Comparison of ENCODE assay signal across 10 cellular contexts in genomic region chr11:121741954-121742361, GRCh38.
A peak's percentile ranks its signal among the peaks of the same experiment; 100 is the strongest.
DNase-seq lines count a peak whose midpoint lies in the region; ATAC-seq and TF ChIP-seq lines count a peak whose summit lies in the region.
"Had no signal": no experiment of that assay in that cellular context is flagged by ENCODE, and none has a peak within 500 bp of the region (broad histone marks: within the 10 kb centered on the region; RNA-seq: fewer than 3 reads in every experiment).

No MANE protein-coding gene starts in this region.

- peaks cover 0 to 4% of the 10 kb centered on the region in 2 donors for H3K9me3 Mint-ChIP-seq in activated naive CD4-positive, alpha-beta T cell treated with anti-CD3 and anti-CD28 coated beads, Interleukin-2, amount 50 U/mL, for 72 hours

- TF ChIP-seq POLR2A in IMR-90 (IDR thresholded peaks at IDR 0.05; ENCODE audit: low read depth, low read length), result no peak

- peak overlapping the region; percentile 1; the same call in 1 of the 2 replicates for H3K18ac ChIP-seq in IMR-90 (ENCODE audit: low read depth, low read length)

- no peak overlapping the region for H3K4me3 ChIP-seq in IMR-90 (ENCODE audit: insufficient read depth, low read depth, low read length)
- H3K4me3 ChIP-seq in subcutaneous abdominal adipose tissue (ENCODE audit: low read depth in 1 of 5, low read length in 5 of 5), result no peak overlapping the region

- H3K36me3 ChIP-seq in IMR-90 (ENCODE audit: control insufficient read depth, insufficient read depth, low read length) (no peaks in the 10 kb centered on the region), subcutaneous abdominal adipose tissue (ENCODE audit: control insufficient read depth in 5 of 5, insufficient read depth in 5 of 5, low read length in 5 of 5) (no peaks in the 10 kb centered on the region)

- intact Hi-C loops in IMR-90 (cut with micrococcal nuclease), result no loop called here

- peak overlapping the region; percentile 57; the same call in 1 of the 2 replicates for H2BK120ac ChIP-seq in IMR-90 (ENCODE audit: low read depth, low read length)

- in situ Hi-C loops in IMR-90 (cut with MboI; ENCODE audit: low sequenced_read_pairs), result no loop called here

- ATAC-seq in IMR-90 (ENCODE audit: low read depth), result peak; percentile 78
- no peak for ATAC-seq in GM18909 (IDR thresholded peaks at IDR 0.05; ENCODE audit: poor library complexity, unreplicated experiment)
- no peak for ATAC-seq in activated naive CD4-positive, alpha-beta T cell treated with anti-CD3 and anti-CD28 coated beads, Interleukin-2, amount 50 U/mL, for 72 hours
- no peak for ATAC-seq in HG03175 (IDR thresholded peaks at IDR 0.05; ENCODE audit: unreplicated experiment)

- peak overlapping the region; percentile 13; the same call in 1 of the 2 replicates for H3K27ac ChIP-seq in IMR-90 (ENCODE audit: insufficient read depth, low read length)
- H3K27ac ChIP-seq in subcutaneous abdominal adipose tissue (ENCODE audit: low read depth, low read length), result peak overlapping the region; percentile 3

- peak overlapping the region; percentile 2; the same call in 1 of the 2 replicates for H4K5ac ChIP-seq in IMR-90 (ENCODE audit: low read depth, low read length)

- 17% methylated on average over 2 of the region's 8 CpGs; no CpG with 5 or more reads in 1 of the 2 experiments for WGBS in IMR-90 (ENCODE audit: extremely low coverage in 2 of 2, insufficient read length in 1 of 2), 2 experiments

- POLR2A ChIA-PET in IMR-90 (lab: Charles Lee; ENCODE audit: unreplicated experiment), result no interaction called here

- no peaks in the 10 kb centered on the region for H3K79me1 ChIP-seq in IMR-90 (ENCODE audit: low read depth in 1 of 2, low read length in 2 of 2)

- peaks cover 8% of the 10 kb centered on the region; the same call in 1 of the 2 replicates for H3K4me1 ChIP-seq in IMR-90 (ENCODE audit: control insufficient read depth, insufficient read depth, low read length)
- no peaks in the 10 kb centered on the region for H3K4me1 ChIP-seq in subcutaneous abdominal adipose tissue (ENCODE audit: control insufficient read depth in 5 of 5, insufficient read depth in 5 of 5, low read length in 5 of 5)

- 0 out of 2 replicates have a peak overlapping the region, but pooled peaks have one; percentile 43 for H3K14ac ChIP-seq in IMR-90 (replicated peaks; ENCODE audit: low read depth, low read length)

- H4K8ac ChIP-seq in IMR-90 (ENCODE audit: low read depth in 2 of 2, low read length in 2 of 2), result peak overlapping the region; percentile 58 to 72

- H3K9me3 ChIP-seq in IMR-90 (ENCODE audit: control insufficient read depth, insufficient read depth, low read length), result peaks cover 2% of the 10 kb centered on the region; the same call in 1 of the 2 replicates
- H3K9me3 ChIP-seq in subcutaneous abdominal adipose tissue (ENCODE audit: control insufficient read depth in 5 of 5, low read length in 5 of 5), result peaks cover 0 to 18% (median 10%) of the 10 kb centered on the region in 5 donors

- H4K20me1 ChIP-seq in IMR-90 (ENCODE audit: insufficient read depth, low read length), result no peaks in the 10 kb centered on the region

- peak overlapping the region; percentile 38; the same call in 1 of the 2 replicates for H3K56ac ChIP-seq in IMR-90 (ENCODE audit: extremely low read depth, insufficient read depth, low read length)

- no peak overlapping the region for H3K23ac ChIP-seq in IMR-90 (ENCODE audit: low read depth, low read length)

- H3K9me1 ChIP-seq in IMR-90 (ENCODE audit: insufficient read depth, low read length), result no peaks in the 10 kb centered on the region

- H2BK5ac ChIP-seq in IMR-90 (ENCODE audit: low read depth, low read length, poor library complexity, severe bottlenecking), result no peak overlapping the region

- no peak for TF ChIP-seq RAD21 in IMR-90 (IDR thresholded peaks at IDR 0.05; ENCODE audit: low read length)

- H3K9ac ChIP-seq in IMR-90 (ENCODE audit: low read depth, low read length) (peak overlapping the region; percentile 36; the same call in 1 of the 2 replicates), subcutaneous abdominal adipose tissue (ENCODE audit: low read length in 5 of 5) (no peak overlapping the region)

- no peak overlapping the region for H2AK5ac ChIP-seq in IMR-90 (ENCODE audit: low read depth, low read length)

- CTCF ChIA-PET in IMR-90 (lab: Yijun Ruan, JAX), result no interaction called here

- no peak overlapping the region for H2BK15ac ChIP-seq in IMR-90 (ENCODE audit: low read depth, low read length)

- no peak overlapping the region for H3K27ac Mint-ChIP-seq in activated naive CD4-positive, alpha-beta T cell treated with anti-CD3 and anti-CD28 coated beads, Interleukin-2, amount 50 U/mL, for 72 hours

- peak overlapping the region; percentile 13 for H3K4me2 ChIP-seq in IMR-90 (ENCODE audit: low read depth, low read length)

- peaks cover 7 to 11% of the 10 kb centered on the region in 2 donors for H3K36me3 Mint-ChIP-seq in activated naive CD4-positive, alpha-beta T cell treated with anti-CD3 and anti-CD28 coated beads, Interleukin-2, amount 50 U/mL, for 72 hours

- H3K4ac ChIP-seq in IMR-90 (ENCODE audit: low read depth, low read length), result peak overlapping the region; percentile 59; the same call in 1 of the 2 replicates

- H4K91ac ChIP-seq in IMR-90 (ENCODE audit: insufficient read depth, low read depth, low read length), result no peak overlapping the region

- BruUV-seq in IMR-90 (replicated peaks; lab: Mats Ljungman, UMichigan), result no TSS peak

- peak overlapping the region; percentile 81 for H2AFZ ChIP-seq in IMR-90 (replicated peaks; ENCODE audit: low read length, poor library complexity)

- dilution Hi-C loops in IMR-90 (cut with HindIII; ENCODE audit: low sequenced_read_pairs, unreplicated experiment), result no loop called here

- H2AK9ac ChIP-seq in IMR-90 (replicated peaks; ENCODE audit: low read depth, low read length, poor library complexity), result no peak overlapping the region

- DNase-seq in IMR-90 (peak; percentile 52), fibroblast of gingiva (ENCODE audit: low read depth) (peak; percentile 59), midbrain (lab: John Stamatoyannopoulos, UW) (peak; percentile 70), NCI-H774 (lab: John Stamatoyannopoulos, UW) (no peak)
- DNase-seq in activated naive CD4-positive, alpha-beta T cell treated with anti-CD3 and anti-CD28 coated beads, Interleukin-2, amount 50 U/mL, for 72 hours (ENCODE audit: low spot score in 2 of 2), result no peak
- DNase-seq: activated CD4-positive, alpha-beta T cell treated with anti-CD3 and anti-CD28 coated beads, Interleukin-2, amount 50 U/mL, for 4 hours; cortex of kidney had no signal

- TF ChIP-seq CTCF in IMR-90 (conservative IDR thresholded peaks at IDR 0.05; ENCODE audit: low read depth, low read length), result 0 out of 2 replicates have a peak, but pooled peaks have one; percentile 1

- peak overlapping the region; percentile 21; the same call in 1 of the 2 replicates for H2BK20ac ChIP-seq in IMR-90 (ENCODE audit: low read depth, low read length)

- no peaks in the 10 kb centered on the region for H3K27me3 ChIP-seq in IMR-90 (ENCODE audit: control insufficient read depth, insufficient read depth, low read length)
- H3K27me3 ChIP-seq in subcutaneous abdominal adipose tissue (ENCODE audit: control insufficient read depth in 5 of 5, insufficient read depth in 4 of 5, low read length in 5 of 5), result no peaks in the 10 kb centered on the region

TF ChIP-seq in IMR-90, 13 proteins besides CTCF, POLR2A, EP300 and RAD21:
- TF ChIP-seq CEBPB (IDR thresholded peaks at IDR 0.05; ENCODE audit: low read depth, low read length) (no peak), MAZ (IDR thresholded peaks at IDR 0.05; ENCODE audit: borderline replicate concordance, low read depth, low read length) (peak; percentile 44; the same call in 1 of the 2 replicates), ELK1 (IDR thresholded peaks at IDR 0.05; ENCODE audit: borderline replicate concordance, low read depth, low read length) (no peak), NFE2L2 (IDR thresholded peaks at IDR 0.05; ENCODE audit: low read depth, low read length) (no peak)

Comparison
In these comparisons a context has a peak if more than half of its experiments do, and no peak if none do; other contexts are left out.
1. DNase-seq: peak in IMR-90 (single experiment), fibroblast of gingiva (single experiment) and midbrain (single experiment); none in NCI-H774 (single experiment) and activated naive CD4-positive, alpha-beta T cell treated with anti-CD3 and anti-CD28 coated beads, Interleukin-2, amount 50 U/mL, for 72 hours (0 of 2).